2 cellular contexts compared by ENCODE assay signal in genomic region chr2:11158916-11159573, GRCh38.
TF ChIP-seq lines count a peak whose summit lies in the region.

No MANE protein-coding gene starts in this region.

TF ChIP-seq in HEK293, 187 proteins besides CTCF, POLR2A, EP300 and RAD21:
- TF ChIP-seq GLIS1 (tag by site-specific recombination; IDR thresholded peaks at IDR 0.05) (peak; percentile 96), HOXD13 (CRISPR knock-in tag; IDR thresholded peaks at IDR 0.05; ENCODE audit: borderline replicate concordance) (no peak), ZIC2 (tag by site-specific recombination; IDR thresholded peaks at IDR 0.05) (peak; percentile 94), WT1 (tag by site-specific recombination; IDR thresholded peaks at IDR 0.05) (no peak), GLIS2 (tag by site-specific recombination; IDR thresholded peaks at IDR 0.05) (0 out of 2 replicates have a peak, but pooled peaks have one; percentile 12)

TF ChIP-seq in H1, 55 proteins besides CTCF, POLR2A, EP300 and RAD21 (continued from another document):
- TF ChIP-seq HDAC6 (IDR thresholded peaks at IDR 0.05; ENCODE audit: low read depth, low read length) (no peak), MAX (IDR thresholded peaks at IDR 0.05) (no peak), CHD2 (IDR thresholded peaks at IDR 0.05; ENCODE audit: low read length) (no peak), SP1 (IDR thresholded peaks at IDR 0.05; ENCODE audit: low read depth, low read length) (no peak), TCF12 (IDR thresholded peaks at IDR 0.05; ENCODE audit: low read depth, low read length) (no peak)
